9 cellular contexts compared by ENCODE assay signal in the genomic region with DNA sequence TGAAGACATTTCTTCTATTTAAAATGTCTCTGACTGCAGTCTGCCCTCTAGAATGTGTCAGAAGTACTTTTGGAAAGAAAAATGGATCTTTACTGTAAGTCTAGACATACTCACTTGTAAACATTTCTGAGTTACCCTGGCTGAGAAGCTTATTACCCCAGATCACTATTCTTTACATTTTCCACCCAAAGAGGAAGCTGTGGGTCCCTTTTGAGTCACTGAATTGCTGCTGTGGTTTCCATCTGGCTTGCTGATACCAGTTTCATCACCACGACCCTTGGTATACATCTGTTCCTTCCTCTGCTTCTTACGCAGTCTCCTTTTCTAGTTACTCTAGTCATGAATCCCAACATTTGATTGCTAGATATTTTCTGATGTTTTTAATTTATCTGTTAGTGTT. TPM values are rescaled to one million over a fixed set of nuclear protein-coding genes. Genes with fewer than 3 reads are reported as not detected.
DNase-seq lines count a peak whose midpoint lies in the region; ATAC-seq, FAIRE-seq and TF ChIP-seq lines count a peak whose summit lies in the region.
"Had no signal": no experiment of that assay in that cellular context is flagged by ENCODE, and none has a peak within 500 bp of the region (broad histone marks: within the 10 kb centered on the region; RNA-seq: fewer than 3 reads in every experiment).

No MANE protein-coding gene starts in this region.

- peak; percentile 95 for ATAC-seq in GM21515 (IDR thresholded peaks at IDR 0.05; ENCODE audit: unreplicated experiment)

- no peaks in the 10 kb centered on the region for H3K9me3 ChIP-seq in colonic mucosa

- no peaks in the 10 kb centered on the region for H3K36me3 Mint-ChIP-seq in activated T-helper 2 cell treated with anti-CD3 and anti-CD28 coated beads, Interferon-gamma antibody, Interleukin-2, Interleukin-4, amounts not matched to agents 10 μg/mL and 5 μg/mL and 100 μg/mL, durations not matched to agents 14 hours and 24 hours and 36 hours (ENCODE audit: low read depth)

- H3K4me3 ChIP-seq in HL-60 (replicated peaks; ENCODE audit: insufficient read depth, low read length) (no peak overlapping the region), colonic mucosa (no peak overlapping the region)

- H3K27ac ChIP-seq in HL-60 (replicated peaks) (peak overlapping the region; percentile 10), colonic mucosa (no peak overlapping the region)

- no peak overlapping the region for H3K4me3 Mint-ChIP-seq in activated T-helper 2 cell treated with anti-CD3 and anti-CD28 coated beads, Interferon-gamma antibody, Interleukin-2, Interleukin-4, amounts not matched to agents 10 μg/mL and 5 μg/mL and 100 μg/mL, durations not matched to agents 14 hours and 24 hours and 36 hours (ENCODE audit: low read depth)

- peak; percentile 90 for FAIRE-seq in GM12892 (lab: Jason Lieb, UNC)
- FAIRE-seq: H1 had no signal

- H3K27me3 ChIP-seq in HL-60 (ENCODE audit: insufficient read depth, poor library complexity, severe bottlenecking) (peaks cover 11% of the 10 kb centered on the region), colonic mucosa (no peaks in the 10 kb centered on the region)

- TF ChIP-seq POLR2A in GM12892 (IDR thresholded peaks at IDR 0.05; ENCODE audit: low read depth, low read length), result no peak

- TF ChIP-seq CTCF in HL-60 (IDR thresholded peaks at IDR 0.05; ENCODE audit: insufficient read depth, low read length) (no peak), colonic mucosa (IDR thresholded peaks at IDR 0.05) (no peak)

- no peaks in the 10 kb centered on the region for H3K9me3 Mint-ChIP-seq in activated T-helper 2 cell treated with anti-CD3 and anti-CD28 coated beads, Interferon-gamma antibody, Interleukin-2, Interleukin-4, amounts not matched to agents 10 μg/mL and 5 μg/mL and 100 μg/mL, durations not matched to agents 14 hours and 24 hours and 36 hours

- DNase-seq in GM12892 (ENCODE audit: insufficient read length) (peak; percentile 27), HL-60 (ENCODE audit: low read depth in 1 of 2, low spot score in 1 of 2) (peak; percentile 86 to 92), DMS79 (lab: John Stamatoyannopoulos, UW) (no peak), colonic mucosa (no peak), NCI-H1930 (lab: John Stamatoyannopoulos, UW) (no peak)
- DNase-seq in activated T-helper 2 cell treated with anti-CD3 and anti-CD28 coated beads, Interferon-gamma antibody, Interleukin-2, Interleukin-4, amounts not matched to agents 10 μg/mL and 5 μg/mL and 100 μg/mL, durations not matched to agents 14 hours and 24 hours and 36 hours (ENCODE audit: low spot score), result peak; percentile 26
- peak; percentile 5 for DNase-seq in stimulated activated CD8-positive, alpha-beta memory T cell treated with anti-CD3 and anti-CD28 coated beads, Interleukin-15, amount 100 ng/mL, for 1 hour (ENCODE audit: low read depth)

- no peaks in the 10 kb centered on the region for H3K4me1 ChIP-seq in colonic mucosa

- H3K27ac Mint-ChIP-seq in activated T-helper 2 cell treated with anti-CD3 and anti-CD28 coated beads, Interferon-gamma antibody, Interleukin-2, Interleukin-4, amounts not matched to agents 10 μg/mL and 5 μg/mL and 100 μg/mL, durations not matched to agents 14 hours and 24 hours and 36 hours, result peak overlapping the region; percentile 36

- H3K36me3 ChIP-seq in colonic mucosa, result no peaks in the 10 kb centered on the region

- peaks cover 64% of the 10 kb centered on the region for H3K27me3 Mint-ChIP-seq in activated T-helper 2 cell treated with anti-CD3 and anti-CD28 coated beads, Interferon-gamma antibody, Interleukin-2, Interleukin-4, amounts not matched to agents 10 μg/mL and 5 μg/mL and 100 μg/mL, durations not matched to agents 14 hours and 24 hours and 36 hours (ENCODE audit: low read depth)

- peaks cover 22% of the 10 kb centered on the region for H3K4me1 Mint-ChIP-seq in activated T-helper 2 cell treated with anti-CD3 and anti-CD28 coated beads, Interferon-gamma antibody, Interleukin-2, Interleukin-4, amounts not matched to agents 10 μg/mL and 5 μg/mL and 100 μg/mL, durations not matched to agents 14 hours and 24 hours and 36 hours (ENCODE audit: low read depth)

- H3K9ac ChIP-seq in colonic mucosa (ENCODE audit: low read depth in 2 of 2, low read length in 2 of 2), result no peak overlapping the region

- intact Hi-C loops in activated T-helper 2 cell treated with anti-CD3 and anti-CD28 coated beads, Interferon-gamma antibody, Interleukin-2, Interleukin-4, amounts not matched to agents 10 μg/mL and 5 μg/mL and 100 μg/mL, durations not matched to agents 14 hours and 24 hours and 36 hours (cut with micrococcal nuclease), result loop anchor here (2.0 to 5.0 kb wide), 2 partner anchors 154 to 532 kb away; no protein-coding TSS in a partner anchor
- intact Hi-C loops in colonic mucosa (cut with DNase I), result no loop called here

RNA-seq across cellular contexts. Expression of a gene that starts 20.2 kb away (rescaled TPM):
- not detected for polyA plus RNA-seq in GM12892 (2012; ENCODE audit: missing spikeins)
- not detected in 2 replicates for total RNA-seq in activated T-helper 2 cell treated with anti-CD3 and anti-CD28 coated beads, Interferon-gamma antibody, Interleukin-2, Interleukin-4, amounts not matched to agents 10 μg/mL and 5 μg/mL and 100 μg/mL, durations not matched to agents 14 hours and 24 hours and 36 hours
- total RNA-seq in colonic mucosa, result under 1 TPM in 1 of 2 donors, not detected in 1; 0.16 TPM
- total RNA-seq: H1 had no signal

RNA-seq across cellular contexts. Expression of a gene that starts 37.3 kb away (rescaled TPM):
- polyA plus RNA-seq in GM12892 (2012; ENCODE audit: missing spikeins), result not detected
- not detected in 2 replicates for total RNA-seq in activated T-helper 2 cell treated with anti-CD3 and anti-CD28 coated beads, Interferon-gamma antibody, Interleukin-2, Interleukin-4, amounts not matched to agents 10 μg/mL and 5 μg/mL and 100 μg/mL, durations not matched to agents 14 hours and 24 hours and 36 hours
- total RNA-seq in colonic mucosa, result not detected
- total RNA-seq: H1 had no signal
- polyA plus RNA-seq: H1 had no signal

RNA-seq across cellular contexts. Expression of a gene that starts 47.6 kb away (rescaled TPM):
- not detected for polyA plus RNA-seq in GM12892 (2012; ENCODE audit: missing spikeins)
- not detected in 2 replicates for total RNA-seq in activated T-helper 2 cell treated with anti-CD3 and anti-CD28 coated beads, Interferon-gamma antibody, Interleukin-2, Interleukin-4, amounts not matched to agents 10 μg/mL and 5 μg/mL and 100 μg/mL, durations not matched to agents 14 hours and 24 hours and 36 hours
- 1 to 10 TPM in 1 of 2 donors, not detected in 1; 1.5 TPM for total RNA-seq in colonic mucosa
- total RNA-seq: H1 had no signal

Comparison
In these comparisons a context has a peak if more than half of its experiments do, and no peak if none do; other contexts are left out.
1. DNase-seq: peak in GM12892 (single experiment), HL-60 (2 of 2), activated T-helper 2 cell treated with anti-CD3 and anti-CD28 coated beads, Interferon-gamma antibody, Interleukin-2, Interleukin-4, amounts not matched to agents 10 μg/mL and 5 μg/mL and 100 μg/mL, durations not matched to agents 14 hours and 24 hours and 36 hours (single experiment) and stimulated activated CD8-positive, alpha-beta memory T cell treated with anti-CD3 and anti-CD28 coated beads, Interleukin-15, amount 100 ng/mL, for 1 hour (single experiment); none in DMS79 (single experiment), colonic mucosa (single experiment) and NCI-H1930 (0 of 2).